ENCODE assay signal across 8 cellular contexts in genomic region chr7:27235387-27236052, GRCh38. TPM values are rescaled to one million over a fixed set of nuclear protein-coding genes. Genes with fewer than 3 reads are reported as not detected.
DNase-seq lines count a peak whose midpoint lies in the region; ATAC-seq and TF ChIP-seq lines count a peak whose summit lies in the region.

No MANE protein-coding gene starts in this region.

- peaks cover 87% of the 10 kb centered on the region for H3K27me3 Mint-ChIP-seq in activated naive CD8-positive, alpha-beta T cell treated with anti-CD3 and anti-CD28 coated beads for 36 hours
- peaks cover 66% of the 10 kb centered on the region for H3K27me3 Mint-ChIP-seq in activated T-helper 1 cell treated with anti-CD3 and anti-CD28 coated beads, Interleukin-12 subunit alpha, Interleukin-12 subunit beta, Interleukin-2, Interleukin-4 antibody, amounts not matched to agents 30 ng/mL and 10 ng/mL and 1 ng/mL, durations not matched to agents 14 hours and 24 hours and 36 hours (ENCODE audit: insufficient read depth)

- H3K79me2 ChIP-seq in smooth muscle cell (ENCODE audit: low read depth), result peaks cover 3% of the 10 kb centered on the region

- peak; percentile 61 for DNase-seq in ELR (ENCODE audit: low read depth)
- peak; percentile 56 for DNase-seq in M059J (ENCODE audit: low read depth)
- peak; percentile 30 for DNase-seq in activated naive CD8-positive, alpha-beta T cell treated with anti-CD3 and anti-CD28 coated beads for 36 hours
- no peak for DNase-seq in smooth muscle cell (lab: John Stamatoyannopoulos, UW; ENCODE audit: unreplicated experiment)
- no peak for DNase-seq in effector CD8-positive, alpha-beta T cell (lab: John Stamatoyannopoulos, UW)
- no peak for DNase-seq in activated T-helper 1 cell treated with anti-CD3 and anti-CD28 coated beads, Interleukin-12 subunit alpha, Interleukin-12 subunit beta, Interleukin-2, Interleukin-4 antibody, amounts not matched to agents 30 ng/mL and 10 ng/mL and 1 ng/mL, durations not matched to agents 14 hours and 24 hours and 36 hours (ENCODE audit: low spot score)

- H3K4me3 Mint-ChIP-seq in activated naive CD8-positive, alpha-beta T cell treated with anti-CD3 and anti-CD28 coated beads for 36 hours, result peak overlapping the region; percentile 29
- no peak overlapping the region for H3K4me3 Mint-ChIP-seq in activated T-helper 1 cell treated with anti-CD3 and anti-CD28 coated beads, Interleukin-12 subunit alpha, Interleukin-12 subunit beta, Interleukin-2, Interleukin-4 antibody, amounts not matched to agents 30 ng/mL and 10 ng/mL and 1 ng/mL, durations not matched to agents 14 hours and 24 hours and 36 hours

- no peak overlapping the region for H3K27ac Mint-ChIP-seq in activated naive CD8-positive, alpha-beta T cell treated with anti-CD3 and anti-CD28 coated beads for 36 hours
- no peak overlapping the region for H3K27ac Mint-ChIP-seq in activated T-helper 1 cell treated with anti-CD3 and anti-CD28 coated beads, Interleukin-12 subunit alpha, Interleukin-12 subunit beta, Interleukin-2, Interleukin-4 antibody, amounts not matched to agents 30 ng/mL and 10 ng/mL and 1 ng/mL, durations not matched to agents 14 hours and 24 hours and 36 hours

- peaks cover 28% of the 10 kb centered on the region for H3F3A ChIP-seq in smooth muscle cell (ENCODE audit: low read depth)

- H3K9me3 Mint-ChIP-seq in activated naive CD8-positive, alpha-beta T cell treated with anti-CD3 and anti-CD28 coated beads for 36 hours, result no peaks in the 10 kb centered on the region
- H3K9me3 Mint-ChIP-seq in activated T-helper 1 cell treated with anti-CD3 and anti-CD28 coated beads, Interleukin-12 subunit alpha, Interleukin-12 subunit beta, Interleukin-2, Interleukin-4 antibody, amounts not matched to agents 30 ng/mL and 10 ng/mL and 1 ng/mL, durations not matched to agents 14 hours and 24 hours and 36 hours, result no peaks in the 10 kb centered on the region

- peak overlapping the region; percentile 93 for H2AFZ ChIP-seq in smooth muscle cell (ENCODE audit: low read depth)

- peaks cover 16% of the 10 kb centered on the region for H3K4me1 Mint-ChIP-seq in activated naive CD8-positive, alpha-beta T cell treated with anti-CD3 and anti-CD28 coated beads for 36 hours
- no peaks in the 10 kb centered on the region for H3K4me1 Mint-ChIP-seq in activated T-helper 1 cell treated with anti-CD3 and anti-CD28 coated beads, Interleukin-12 subunit alpha, Interleukin-12 subunit beta, Interleukin-2, Interleukin-4 antibody, amounts not matched to agents 30 ng/mL and 10 ng/mL and 1 ng/mL, durations not matched to agents 14 hours and 24 hours and 36 hours (ENCODE audit: low read depth)

- peak; percentile 36 for TF ChIP-seq CTCF in smooth muscle cell (IDR thresholded peaks at IDR 0.05; ENCODE audit: borderline replicate concordance, insufficient read depth, poor library complexity, severe bottlenecking)

- H3K36me3 Mint-ChIP-seq in activated naive CD8-positive, alpha-beta T cell treated with anti-CD3 and anti-CD28 coated beads for 36 hours, result no peaks in the 10 kb centered on the region
- no peaks in the 10 kb centered on the region for H3K36me3 Mint-ChIP-seq in activated T-helper 1 cell treated with anti-CD3 and anti-CD28 coated beads, Interleukin-12 subunit alpha, Interleukin-12 subunit beta, Interleukin-2, Interleukin-4 antibody, amounts not matched to agents 30 ng/mL and 10 ng/mL and 1 ng/mL, durations not matched to agents 14 hours and 24 hours and 36 hours (ENCODE audit: low read depth)

- peaks cover 17% of the 10 kb centered on the region for H3K4me1 ChIP-seq in smooth muscle cell (ENCODE audit: low read depth)

- no peak overlapping the region for H3K27ac ChIP-seq in smooth muscle cell (ENCODE audit: low read depth)

- H3K9ac ChIP-seq in smooth muscle cell (ENCODE audit: low read depth), result no peak overlapping the region

- no peaks in the 10 kb centered on the region for H3K27me3 ChIP-seq in smooth muscle cell (ENCODE audit: low read depth)

- H3K36me3 ChIP-seq in smooth muscle cell (ENCODE audit: low read depth), result no peaks in the 10 kb centered on the region

- WGBS in smooth muscle cell (ENCODE audit: low lambda C conversion rate), result under 1% methylated on average over 48 of the region's 54 CpGs

- no peaks in the 10 kb centered on the region for H3K9me3 ChIP-seq in smooth muscle cell (replicated peaks; ENCODE audit: low read depth)

- H4K20me1 ChIP-seq in smooth muscle cell (ENCODE audit: low read depth), result no peaks in the 10 kb centered on the region

- peak overlapping the region; percentile 92 for H3K4me2 ChIP-seq in smooth muscle cell

- ATAC-seq in GM21619 (IDR thresholded peaks at IDR 0.05; ENCODE audit: unreplicated experiment), result no peak

- intact Hi-C loops in activated T-helper 1 cell treated with anti-CD3 and anti-CD28 coated beads, Interleukin-12 subunit alpha, Interleukin-12 subunit beta, Interleukin-2, Interleukin-4 antibody, amounts not matched to agents 30 ng/mL and 10 ng/mL and 1 ng/mL, durations not matched to agents 14 hours and 24 hours and 36 hours (cut with micrococcal nuclease), result no loop called here

- H3K4me3 ChIP-seq in iPS-11a (ENCODE audit: low read depth, low read length) (peak overlapping the region; percentile 35), smooth muscle cell (peak overlapping the region; percentile 69)

RNA-seq across cellular contexts. Expression of gene EVX1, which starts 7.1 kb away (rescaled TPM):
- total RNA-seq in M059J (2014; rRNA removed; shearing (Covaris generic)), result not detected in 2 replicates
- not detected for total RNA-seq in activated naive CD8-positive, alpha-beta T cell treated with anti-CD3 and anti-CD28 coated beads for 36 hours
- 0.18 and 0.36 TPM in 2 replicates for total RNA-seq in smooth muscle cell
- polyA plus RNA-seq in smooth muscle cell, result 2.0 and 2.6 TPM in 2 replicates
- not detected in 2 replicates for total RNA-seq in activated T-helper 1 cell treated with anti-CD3 and anti-CD28 coated beads, Interleukin-12 subunit alpha, Interleukin-12 subunit beta, Interleukin-2, Interleukin-4 antibody, amounts not matched to agents 30 ng/mL and 10 ng/mL and 1 ng/mL, durations not matched to agents 14 hours and 24 hours and 36 hours

RNA-seq across cellular contexts. Expression of gene HOXA13, which starts 35.6 kb away (rescaled TPM):
- 1.4 and 3.4 TPM in 2 replicates for total RNA-seq in M059J (2014; rRNA removed; shearing (Covaris generic))
- total RNA-seq in activated naive CD8-positive, alpha-beta T cell treated with anti-CD3 and anti-CD28 coated beads for 36 hours, result not detected
- 14.2 and 21.6 TPM in 2 replicates for total RNA-seq in smooth muscle cell
- 6.2 and 10.0 TPM in 2 replicates for polyA plus RNA-seq in smooth muscle cell
- total RNA-seq in activated T-helper 1 cell treated with anti-CD3 and anti-CD28 coated beads, Interleukin-12 subunit alpha, Interleukin-12 subunit beta, Interleukin-2, Interleukin-4 antibody, amounts not matched to agents 30 ng/mL and 10 ng/mL and 1 ng/mL, durations not matched to agents 14 hours and 24 hours and 36 hours, result not detected in 2 replicates

RNA-seq across cellular contexts. Expression of gene HOXA11, which starts 50.5 kb away (rescaled TPM):
- total RNA-seq in M059J (2014; rRNA removed; shearing (Covaris generic)), result 0.79 and 1.1 TPM in 2 replicates
- under 1 TPM in 1 of 2 experiments, not detected in 1; 0.10 TPM for total RNA-seq in activated naive CD8-positive, alpha-beta T cell treated with anti-CD3 and anti-CD28 coated beads for 36 hours
- total RNA-seq in smooth muscle cell, result 18.2 and 20.3 TPM in 2 replicates
- polyA plus RNA-seq in smooth muscle cell, result 25.2 and 27.7 TPM in 2 replicates
- total RNA-seq in activated T-helper 1 cell treated with anti-CD3 and anti-CD28 coated beads, Interleukin-12 subunit alpha, Interleukin-12 subunit beta, Interleukin-2, Interleukin-4 antibody, amounts not matched to agents 30 ng/mL and 10 ng/mL and 1 ng/mL, durations not matched to agents 14 hours and 24 hours and 36 hours, result not detected in 2 replicates

Comparison
In these comparisons a context has a peak if more than half of its experiments do, and no peak if none do; other contexts are left out.
1. DNase-seq: peak in ELR (single experiment), M059J (single experiment) and activated naive CD8-positive, alpha-beta T cell treated with anti-CD3 and anti-CD28 coated beads for 36 hours (single experiment); none in smooth muscle cell (single experiment), effector CD8-positive, alpha-beta T cell (single experiment) and activated T-helper 1 cell treated with anti-CD3 and anti-CD28 coated beads, Interleukin-12 subunit alpha, Interleukin-12 subunit beta, Interleukin-2, Interleukin-4 antibody, amounts not matched to agents 30 ng/mL and 10 ng/mL and 1 ng/mL, durations not matched to agents 14 hours and 24 hours and 36 hours (single experiment).